In genomic region chr1:178019622-178020021, GRCh38 we compare ENCODE assay signal across 31 cellular contexts. TPM values are rescaled to one million over a fixed set of nuclear protein-coding genes. Genes with fewer than 3 reads are reported as not detected.
"Had no signal": no experiment of that assay in that cellular context is flagged by ENCODE, and none has a peak within 500 bp of the region (broad histone marks: within the 10 kb centered on the region; RNA-seq: fewer than 3 reads in every experiment).

No MANE protein-coding gene starts in this region.

- H3K27me3 ChIP-seq: adrenal gland, cardiac muscle cell, SJCRH30 had no signal

- H3K9me3 Mint-ChIP-seq: activated CD4-positive, alpha-beta T cell treated with anti-CD3 and anti-CD28 coated beads, Interleukin-2, amount 10 ng/mL, durations not matched to agents 7 days and 5 days had no signal

- H3K36me3 ChIP-seq: adrenal gland, cardiac muscle cell, SJCRH30 had no signal

- H3K9me3 ChIP-seq: adrenal gland, SJCRH30 had no signal

- H3K4me3 ChIP-seq: adrenal gland, cardiac muscle cell, SJCRH30, SK-N-MC had no signal

- H3K27ac ChIP-seq: adrenal gland, cardiac muscle cell, SJCRH30, SK-N-MC had no signal

- ATAC-seq: activated CD4-positive, alpha-beta T cell treated with anti-CD3 and anti-CD28 coated beads for 36 hours; activated CD8-positive, alpha-beta T cell treated with anti-CD3 and anti-CD28 coated beads, Interleukin-2, amount 10 ng/mL, durations not matched to agents 7 days and 5 days had no signal

- H3K27ac Mint-ChIP-seq: activated CD4-positive, alpha-beta T cell treated with anti-CD3 and anti-CD28 coated beads for 36 hours; activated CD4-positive, alpha-beta T cell treated with anti-CD3 and anti-CD28 coated beads, Interleukin-2, amount 10 ng/mL, durations not matched to agents 7 days and 5 days; activated CD8-positive, alpha-beta T cell treated with anti-CD3 and anti-CD28 coated beads, Interleukin-2, amount 10 ng/mL, durations not matched to agents 7 days and 5 days; activated naive CD4-positive, alpha-beta T cell treated with anti-CD3 and anti-CD28 coated beads, Interleukin-2, amount 50 U/mL, for 24 hours; activated T-cell treated with anti-CD3 and anti-CD28 coated beads, Interleukin-2, amount 50 U/mL, for 24 hours; activated T-helper 2 cell treated with anti-CD3 and anti-CD28 coated beads, Interferon-gamma antibody, Interleukin-2, Interleukin-4, amounts not matched to agents 10 μg/mL and 5 μg/mL and 100 μg/mL, durations not matched to agents 14 hours and 24 hours and 36 hours; T-helper 1 cell treated with Interleukin-12 subunit alpha and Interleukin-12 subunit beta and Interleukin-4 antibody, amounts not matched to agents 30 μg/mL and 1 μg/mL, for 36 hours; T-helper 2 cell treated with Interferon-gamma antibody and Interleukin-4, amounts not matched to agents 5 μg/mL and 100 μg/mL, for 36 hours had no signal

- H3K4me3 Mint-ChIP-seq: activated CD4-positive, alpha-beta T cell treated with anti-CD3 and anti-CD28 coated beads for 36 hours; activated CD4-positive, alpha-beta T cell treated with anti-CD3 and anti-CD28 coated beads, Interleukin-2, amount 10 ng/mL, durations not matched to agents 7 days and 5 days; activated CD8-positive, alpha-beta T cell treated with anti-CD3 and anti-CD28 coated beads, Interleukin-2, amount 10 ng/mL, durations not matched to agents 7 days and 5 days; activated naive CD4-positive, alpha-beta T cell treated with anti-CD3 and anti-CD28 coated beads, Interleukin-2, amount 50 U/mL, for 24 hours; activated T-cell treated with anti-CD3 and anti-CD28 coated beads, Interleukin-2, amount 50 U/mL, for 24 hours; brain; T-helper 1 cell treated with Interleukin-12 subunit alpha and Interleukin-12 subunit beta and Interleukin-4 antibody, amounts not matched to agents 30 μg/mL and 1 μg/mL, for 36 hours; T-helper 2 cell treated with Interferon-gamma antibody and Interleukin-4, amounts not matched to agents 5 μg/mL and 100 μg/mL, for 36 hours had no signal

- H3K36me3 Mint-ChIP-seq: activated naive CD4-positive, alpha-beta T cell treated with anti-CD3 and anti-CD28 coated beads, Interleukin-2, amount 50 U/mL, for 24 hours had no signal

- H3K4me1 ChIP-seq: adrenal gland, SJCRH30 had no signal

- H3K27me3 Mint-ChIP-seq: activated CD4-positive, alpha-beta T cell treated with anti-CD3 and anti-CD28 coated beads for 36 hours; activated CD4-positive, alpha-beta T cell treated with anti-CD3 and anti-CD28 coated beads, Interleukin-2, amount 10 ng/mL, durations not matched to agents 7 days and 5 days had no signal

- DNase-seq: activated CD4-positive, alpha-beta T cell treated with anti-CD3 and anti-CD28 coated beads for 36 hours; activated CD4-positive, alpha-beta T cell treated with anti-CD3 and anti-CD28 coated beads, Interleukin-2, amount 10 ng/mL, durations not matched to agents 7 days and 5 days; activated CD4-positive, alpha-beta T cell treated with anti-CD3 and anti-CD28 coated beads, Interleukin-2, amount 50 U/mL, for 48 hours; activated CD8-positive, alpha-beta T cell treated with anti-CD3 and anti-CD28 coated beads, Interleukin-2, amount 10 ng/mL, durations not matched to agents 7 days and 5 days; activated gamma-delta T cell; activated naive CD4-positive, alpha-beta T cell treated with Interleukin-2 at 50 U/mL for 16 hours; activated T-cell treated with anti-CD3 and anti-CD28 coated beads, Interleukin-2, amount 50 U/mL, for 24 hours; adrenal gland; anterior cingulate cortex; Kasumi-1; KG1; MM.1S; MV-4-11; NCI-H1092; NCI-H1436 treated with DMSO at 0.1 percent for 48 hours; NCI-H2029; NCI-H2171; NCI-H446; NCI-H510A treated with DMSO at 0.1 percent for 48 hours; NCI-H526 treated with DMSO at 0.1 percent for 48 hours; NCI-H82; SHP77; SJCRH30 had no signal

- H3K4me1 Mint-ChIP-seq: activated CD4-positive, alpha-beta T cell treated with anti-CD3 and anti-CD28 coated beads for 36 hours; activated CD4-positive, alpha-beta T cell treated with anti-CD3 and anti-CD28 coated beads, Interleukin-2, amount 10 ng/mL, durations not matched to agents 7 days and 5 days; activated naive CD4-positive, alpha-beta T cell treated with anti-CD3 and anti-CD28 coated beads, Interleukin-2, amount 50 U/mL, for 24 hours; brain had no signal

RNA-seq across cellular contexts. Expression of gene SEC16B, which starts 49.8 kb away (rescaled TPM):
- total RNA-seq: activated CD4-positive, alpha-beta T cell treated with anti-CD3 and anti-CD28 coated beads for 36 hours; activated CD8-positive, alpha-beta T cell treated with anti-CD3 and anti-CD28 coated beads, Interleukin-2, amount 10 ng/mL, durations not matched to agents 7 days and 5 days; activated T-helper 2 cell treated with anti-CD3 and anti-CD28 coated beads, Interferon-gamma antibody, Interleukin-2, Interleukin-4, amounts not matched to agents 10 μg/mL and 5 μg/mL and 100 μg/mL, durations not matched to agents 14 hours and 24 hours and 36 hours; OCI-LY7 had no signal
